18 cellular contexts compared by ENCODE assay signal in genomic region chr5:161009817-161010216, GRCh38.
"Had no signal": no experiment of that assay in that cellular context is flagged by ENCODE, and none has a peak within 500 bp of the region (broad histone marks: within the 10 kb centered on the region; RNA-seq: fewer than 3 reads in every experiment).

No MANE protein-coding gene starts in this region.

- H3K27ac ChIP-seq: neural progenitor cell, neutrophil, ovary, pancreas, parathyroid adenoma, prostate gland, psoas muscle, right atrium auricular region, right lobe of liver, sigmoid colon, skin epidermis, spleen had no signal

- H3K9me3 ChIP-seq: neutrophil, ovary, pancreas, prostate gland, psoas muscle, right lobe of liver had no signal

- ATAC-seq: naive thymus-derived CD8-positive, alpha-beta T cell; natural killer cell; natural killer cell treated with Interleukin-12 subunit alpha and Interleukin-12 subunit beta and Interleukin-15 and Interleukin-18, amount 100 ng/mL, for 72 hours; pancreas; psoas muscle; right cardiac atrium; right lobe of liver; sciatic nerve had no signal

- H3K4me3 ChIP-seq: neural progenitor cell, ovary, pancreas, prostate gland, psoas muscle, right atrium auricular region, right lobe of liver, sigmoid colon, skin epidermis, smooth muscle cell, spleen had no signal

- H3K4me1 ChIP-seq: pancreas, parathyroid adenoma, prostate gland, psoas muscle, right atrium auricular region, right lobe of liver, spleen had no signal

- H3K36me3 ChIP-seq: neural progenitor cell, neutrophil, ovary, pancreas, prostate gland, right atrium auricular region, right lobe of liver, sigmoid colon, spleen had no signal
